In the genomic region with DNA sequence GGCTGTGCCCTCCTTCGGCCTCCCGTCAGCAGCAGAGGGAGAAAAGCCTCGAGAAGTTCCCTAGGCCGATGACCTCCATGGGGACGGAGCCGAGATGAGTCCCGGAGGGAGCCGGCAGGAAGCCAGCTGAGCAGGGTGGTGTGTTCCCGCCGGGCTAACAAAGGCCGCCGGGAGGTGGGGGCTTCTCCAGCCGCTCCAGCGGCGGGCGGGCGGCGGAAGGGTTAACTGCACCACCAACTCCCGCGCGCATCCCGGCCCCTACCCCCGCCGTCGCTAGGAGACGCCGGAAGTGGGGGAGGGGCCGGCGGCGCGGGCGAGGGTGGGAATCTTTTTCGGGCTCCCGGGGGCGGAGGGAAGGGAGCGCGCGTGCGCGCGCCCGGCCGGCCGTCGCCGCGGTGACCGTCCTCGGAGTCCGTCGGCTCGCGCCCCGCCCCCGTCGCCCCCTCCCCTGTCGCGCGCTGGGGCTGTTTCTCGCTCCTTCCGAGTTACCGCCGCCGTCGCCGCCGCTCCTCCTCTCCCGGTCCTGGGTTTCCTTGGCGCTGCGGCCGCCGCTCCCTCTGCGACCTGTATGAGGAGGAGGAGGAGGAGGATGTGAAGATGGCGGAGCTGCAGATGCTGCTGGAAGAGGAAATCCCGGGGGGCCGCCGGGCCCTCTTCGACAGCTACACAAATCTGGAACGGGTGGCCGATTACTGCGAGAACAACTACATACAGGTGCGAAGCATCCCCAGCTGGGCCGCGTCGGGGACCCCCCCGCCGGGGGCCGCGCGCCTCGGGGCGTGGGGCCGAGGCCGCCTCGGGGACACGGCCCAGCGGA, we compare ENCODE assay signal across 7 cellular contexts. TPM values are rescaled to one million over a fixed set of nuclear protein-coding genes. Genes with fewer than 3 reads are reported as not detected.
DNase-seq lines count a peak whose midpoint lies in the region; ATAC-seq and TF ChIP-seq lines count a peak whose summit lies in the region.

A gene (plus strand): TSS at position 477 of the 817 bp plus-strand sequence. CDS start 121 bp downstream, at position 598.

- H3K27ac ChIP-seq in VCaP (peak within 1 kb of the TSS; percentile 94), mammary epithelial cell (ENCODE audit: insufficient read depth, low read depth, low read length) (peak within 1 kb of the TSS; percentile 68), iPS-20b (ENCODE audit: low read length) (peak within 1 kb of the TSS; percentile 88), skin epidermis (peak within 1 kb of the TSS in 20 of 21 experiments; percentile 13 to 90 (median 81))

- peaks cover 47% of the 10 kb centered on the region for H3K79me2 ChIP-seq in mammary epithelial cell (ENCODE audit: insufficient read depth, low read length)

- H4K20me1 ChIP-seq in mammary epithelial cell (ENCODE audit: insufficient read depth, low read length) = no peaks in the 10 kb centered on the region

- BruUV-seq in mammary epithelial cell (replicated peaks; lab: Mats Ljungman, UMichigan) = no TSS peak

- intact Hi-C loops in mammary epithelial cell (cut with micrococcal nuclease) = no loop called here

- no peak for TF ChIP-seq CTCF in VCaP (conservative IDR thresholded peaks at IDR 0.05)
- TF ChIP-seq CTCF in mammary epithelial cell (conservative IDR thresholded peaks at IDR 0.05 in 1 of 2, IDR thresholded peaks at IDR 0.05 in 1 of 2; ENCODE audit: extremely low read depth in 1 of 2, insufficient read depth in 1 of 2, low read depth in 1 of 2, low read length in 2 of 2) = no peak

- H3K27me3 ChIP-seq in mammary epithelial cell (ENCODE audit: insufficient read depth, low read length) = no peaks in the 10 kb centered on the region
- H3K27me3 ChIP-seq in iPS-20b (ENCODE audit: insufficient read depth, low read length) = no peaks in the 10 kb centered on the region

- DNase-seq in NCI-H2107 treated with DMSO at 0.1 percent for 48 hours (lab: John Stamatoyannopoulos, UW; ENCODE audit: unreplicated experiment) (peak; percentile 52), mammary epithelial cell (peak; percentile 70)

- dilution Hi-C loops in mammary epithelial cell (cut with HindIII; ENCODE audit: low sequenced_read_pairs) = no loop called here

- H3K4me3 ChIP-seq in mammary epithelial cell (replicated peaks in 1 of 3; ENCODE audit: insufficient read depth in 1 of 3, low read depth in 2 of 3, low read length in 3 of 3) (peak within 1 kb of the TSS; percentile 75 to 96 (median 86)), iPS-20b (ENCODE audit: low read length) (peak within 1 kb of the TSS; percentile 99), skin epidermis (peak within 1 kb of the TSS; percentile 74 to 99 (median 93))

- CTCF ChIA-PET in mammary epithelial cell (lab: Charles Lee; ENCODE audit: low non-redundant PET) = no interaction called here

- H2AFZ ChIP-seq in mammary epithelial cell (ENCODE audit: low read depth, low read length) = peak within 1 kb of the TSS; percentile 89

- H3K4me1 ChIP-seq in mammary epithelial cell (ENCODE audit: insufficient read depth, low read length) = peaks cover 11% of the 10 kb centered on the region
- H3K4me1 ChIP-seq in iPS-20b (ENCODE audit: insufficient read depth, low read length) = peaks cover 10% of the 10 kb centered on the region; the same call in 1 of the 2 replicates

- peak; percentile 49 for ATAC-seq in GM18517 (IDR thresholded peaks at IDR 0.05; ENCODE audit: unreplicated experiment)
- ATAC-seq in HG02970 (IDR thresholded peaks at IDR 0.05; ENCODE audit: low FRiP score, unreplicated experiment) = peak; percentile 57

- H3K9me3 ChIP-seq in mammary epithelial cell (replicated peaks; ENCODE audit: insufficient read depth, low read length) = no peaks in the 10 kb centered on the region
- H3K9me3 ChIP-seq in iPS-20b (ENCODE audit: insufficient read depth, low read depth, low read length) = no peaks in the 10 kb centered on the region

- H3K4me2 ChIP-seq in mammary epithelial cell (ENCODE audit: insufficient read depth, low read depth, low read length) = peak within 1 kb of the TSS; percentile 80

- WGBS in mammary epithelial cell (ENCODE audit: low coverage, missing lambda C conversion rate) = 0% methylated on average over 3 of the region's 97 CpGs

- H3K9ac ChIP-seq in mammary epithelial cell (ENCODE audit: insufficient read depth, low read length) (peak within 1 kb of the TSS; percentile 81), iPS-20b (ENCODE audit: low read depth, low read length) (peak within 1 kb of the TSS; percentile 95)

- H3K36me3 ChIP-seq in mammary epithelial cell (ENCODE audit: insufficient read depth, low read length) (no peaks in the 10 kb centered on the region), iPS-20b (ENCODE audit: insufficient read depth, low read depth, low read length) (no peaks in the 10 kb centered on the region)

- in situ Hi-C loops in mammary epithelial cell (cut with MboI; ENCODE audit: low sequenced_read_pairs in 2 of 2) = no loop called here

RNA-seq across cellular contexts. Expression of the gene that starts here (rescaled TPM):
- 10 to 100 TPM; 35.0 to 43.2 TPM for total RNA-seq in mammary epithelial cell
- 36.8 TPM for polyA plus RNA-seq in mammary epithelial cell
- 37.0 TPM for polyA minus RNA-seq in mammary epithelial cell

Comparison
In these comparisons a context has a peak if more than half of its experiments do, and no peak if none do; other contexts are left out.
1. Peak in every context shown above with its lines: DNase-seq, ATAC-seq, H3K4me3 ChIP-seq and H3K27ac ChIP-seq.